8 cellular contexts compared by ENCODE assay signal in genomic region chr14:49634547-49635334, GRCh38. TPM values are rescaled to one million over a fixed set of nuclear protein-coding genes. Genes with fewer than 3 reads are reported as not detected.
A peak's percentile ranks its signal among the peaks of the same experiment; 100 is the strongest.
DNase-seq lines count a peak whose midpoint lies in the region; ATAC-seq and TF ChIP-seq lines count a peak whose summit lies in the region.

Gene DNAAF2, minus strand, starts transcription at chr14:49635244. Its CDS starts 95 bp downstream, at chr14:49635149.

- peak; percentile 29 for ATAC-seq in HG03378 (IDR thresholded peaks at IDR 0.05; ENCODE audit: unreplicated experiment)
- peak; percentile 36 for ATAC-seq in activated CD8-positive, alpha-beta T cell treated with anti-CD3 and anti-CD28 coated beads for 36 hours

- intact Hi-C loops in activated CD8-positive, alpha-beta T cell treated with anti-CD3 and anti-CD28 coated beads for 36 hours (cut with micrococcal nuclease), result loop anchor here (2.0 to 5.0 kb wide), 4 partner anchors 14 to 228 kb away; partner anchors contain the start of genes KLHDC2, MGAT2 and RPL36AL

- H3K27me3 Mint-ChIP-seq in activated CD8-positive, alpha-beta T cell treated with anti-CD3 and anti-CD28 coated beads for 36 hours, result no peaks in the 10 kb centered on the region

- POLR2A ChIA-PET in activated CD8-positive, alpha-beta T cell treated with anti-CD3 and anti-CD28 coated beads for 36 hours (lab: Charles Lee), result interaction anchor here (0.8 to 2.9 kb wide), 19 partner anchors 10 to 897 kb away, joined by 3 to 44 read pairs (median 4); partner anchors contain the start of genes DMAC2L, KLHDC2, L2HGDH and LRR1

- peaks cover 55% of the 10 kb centered on the region for H3K36me3 Mint-ChIP-seq in activated CD8-positive, alpha-beta T cell treated with anti-CD3 and anti-CD28 coated beads for 36 hours (ENCODE audit: low read depth)

- H3K4me1 Mint-ChIP-seq in activated CD8-positive, alpha-beta T cell treated with anti-CD3 and anti-CD28 coated beads for 36 hours (ENCODE audit: low read depth), result peaks cover 31% of the 10 kb centered on the region

- H3K4me3 Mint-ChIP-seq in activated CD8-positive, alpha-beta T cell treated with anti-CD3 and anti-CD28 coated beads for 36 hours, result peak within 1 kb of the TSS; percentile 92

- TF ChIP-seq CTCF in activated CD8-positive, alpha-beta T cell treated with anti-CD3 and anti-CD28 coated beads for 36 hours (IDR thresholded peaks at IDR 0.05), result no peak

- CTCF ChIA-PET in activated CD8-positive, alpha-beta T cell treated with anti-CD3 and anti-CD28 coated beads for 36 hours (lab: Charles Lee), result interaction anchor here (0.6 to 2.2 kb wide), 25 partner anchors 9 to 482 kb away, joined by 3 to 30 read pairs (median 4); partner anchors contain the start of genes KLHDC2, LRR1, MGAT2 and NEMF

- peak within 1 kb of the TSS; percentile 98 for H3K27ac Mint-ChIP-seq in activated CD8-positive, alpha-beta T cell treated with anti-CD3 and anti-CD28 coated beads for 36 hours

- DNase-seq in AML-193 (lab: John Stamatoyannopoulos, UW) (peak; percentile 33 to 34), GM19238 (ENCODE audit: insufficient read length, low spot score) (peak; percentile 35), NCI-H510A (lab: John Stamatoyannopoulos, UW) (peak; percentile 20), ecto neural progenitor cell (ENCODE audit: low spot score) (peak; percentile 83), lung microvascular endothelial cell (ENCODE audit: low read depth in 2 of 2) (peak; percentile 78 to 88)
- peak; percentile 72 for DNase-seq in activated CD8-positive, alpha-beta T cell treated with anti-CD3 and anti-CD28 coated beads for 36 hours
- peak; percentile 40 for DNase-seq in stimulated activated CD8-positive, alpha-beta memory T cell treated with anti-CD3 and anti-CD28 coated beads, Interleukin-15, amount 100 ng/mL, for 1 hour (ENCODE audit: low read depth)

- H3K9me3 Mint-ChIP-seq in activated CD8-positive, alpha-beta T cell treated with anti-CD3 and anti-CD28 coated beads for 36 hours, result no peaks in the 10 kb centered on the region

RNA-seq across cellular contexts. Expression of gene DNAAF2, which starts in this region (rescaled TPM):
- 10 to 100 TPM; 10.4 to 11.0 TPM for total RNA-seq in activated CD8-positive, alpha-beta T cell treated with anti-CD3 and anti-CD28 coated beads for 36 hours
- 7.2 and 8.7 TPM in 2 replicates for total RNA-seq in lung microvascular endothelial cell

Comparison
In these comparisons a context has a peak if more than half of its experiments do, and no peak if none do; other contexts are left out.
1. Peak in every context shown above with its lines: DNase-seq and ATAC-seq.
2. DNase-seq: peak in every context shown above with its lines; median percentile 83 in ecto neural progenitor cell; 83 in lung microvascular endothelial cell; 72 in activated CD8-positive, alpha-beta T cell treated with anti-CD3 and anti-CD28 coated beads for 36 hours; 40 in stimulated activated CD8-positive, alpha-beta memory T cell treated with anti-CD3 and anti-CD28 coated beads, Interleukin-15, amount 100 ng/mL, for 1 hour; 35 in GM19238; 34 in AML-193; 20 in NCI-H510A.